In genomic region chr16:10599626-10600025, GRCh38 we compare ENCODE assay signal across 26 cellular contexts. TPM values are rescaled to one million over a fixed set of nuclear protein-coding genes. Genes with fewer than 3 reads are reported as not detected.
A peak's percentile ranks its signal among the peaks of the same experiment; 100 is the strongest.
DNase-seq lines count a peak whose midpoint lies in the region; ATAC-seq and TF ChIP-seq lines count a peak whose summit lies in the region.
"Had no signal": no experiment of that assay in that cellular context is flagged by ENCODE, and none has a peak within 500 bp of the region (broad histone marks: within the 10 kb centered on the region; RNA-seq: fewer than 3 reads in every experiment).

No MANE protein-coding gene starts in this region.

- intact Hi-C loops in Right ventricle myocardium inferior (cut with DNase I) (no loop called here), heart right ventricle (cut with DNase I) (loop anchor here in 1 of 10 donors (10.0 kb wide), 1 partner anchor 55 kb away; no protein-coding TSS in a partner anchor)

- peaks cover 43% of the 10 kb centered on the region for H3K27me3 Mint-ChIP-seq in T-helper 17 cell

- H2AFZ ChIP-seq in osteoblast (ENCODE audit: low read length), result no peak overlapping the region

- H3K27ac Mint-ChIP-seq in T-helper 17 cell, result no peak overlapping the region
- H3K27ac Mint-ChIP-seq: activated CD4-positive, alpha-beta T cell treated with anti-CD3 and anti-CD28 coated beads for 36 hours; natural killer cell had no signal

- no peaks in the 10 kb centered on the region for H4K20me1 ChIP-seq in osteoblast (ENCODE audit: insufficient read depth, low read length)

- peaks cover 4% of the 10 kb centered on the region for H3K36me3 Mint-ChIP-seq in T-helper 17 cell (ENCODE audit: low read depth)
- H3K36me3 Mint-ChIP-seq: natural killer cell had no signal

- TF ChIP-seq CTCF in GM13977 (IDR thresholded peaks at IDR 0.05; ENCODE audit: extremely low read depth, insufficient read depth, missing control alignments) (no peak), osteoblast (IDR thresholded peaks at IDR 0.05; ENCODE audit: extremely low read depth, low read depth, low read length) (no peak), heart right ventricle (IDR thresholded peaks at IDR 0.05) (no peak)

- H3K36me3 ChIP-seq in osteoblast (ENCODE audit: insufficient read depth, low read length) (no peaks in the 10 kb centered on the region), heart right ventricle (no peaks in the 10 kb centered on the region)
- H3K36me3 ChIP-seq: left ventricle myocardium inferior, stomach, tibial artery had no signal

- H3K4me3 Mint-ChIP-seq in T-helper 17 cell, result no peak overlapping the region
- H3K4me3 Mint-ChIP-seq: activated CD4-positive, alpha-beta T cell treated with anti-CD3 and anti-CD28 coated beads for 36 hours; activated T-cell treated with anti-CD3 and anti-CD28 coated beads, Interleukin-2, amount 50 U/mL, for 4 hours; natural killer cell had no signal

- H3K27me3 ChIP-seq in osteoblast (ENCODE audit: insufficient read depth, low read length), result peaks cover 7% of the 10 kb centered on the region
- peaks cover 0 to 4% (median 0%) of the 10 kb centered on the region in 7 donors for H3K27me3 ChIP-seq in heart right ventricle
- H3K27me3 ChIP-seq: body of pancreas had no signal

- in situ Hi-C loops in GM13977 (cut with MboI; ENCODE audit: low pct_unique_long_range_greater_than_20kb, low sequenced_read_pairs, unreplicated experiment) (no loop called here), KBM-7 (cut with MboI; ENCODE audit: low pct_unique_long_range_greater_than_20kb, low sequenced_read_pairs) (no loop called here)

- H3K9me3 ChIP-seq in T-helper 17 cell (ENCODE audit: control insufficient read depth, low read length, poor library complexity, severe bottlenecking) (no peaks in the 10 kb centered on the region), osteoblast (ENCODE audit: low read depth, low read length) (no peaks in the 10 kb centered on the region), heart right ventricle (peaks cover 0 to 3% (median 0%) of the 10 kb centered on the region in 11 donors)
- H3K9me3 ChIP-seq: body of pancreas, left ventricle myocardium inferior, stomach, tibial artery had no signal

- H3K4me1 Mint-ChIP-seq in T-helper 17 cell, result peaks cover 2% of the 10 kb centered on the region
- H3K4me1 Mint-ChIP-seq: activated CD4-positive, alpha-beta T cell treated with anti-CD3 and anti-CD28 coated beads for 36 hours; natural killer cell had no signal

- no peaks in the 10 kb centered on the region for H3K4me1 ChIP-seq in osteoblast (ENCODE audit: insufficient read depth, low read length)
- peaks cover 0 to 45% (median 33%) of the 10 kb centered on the region in 9 donors for H3K4me1 ChIP-seq in heart right ventricle
- H3K4me1 ChIP-seq: body of pancreas had no signal

- no peaks in the 10 kb centered on the region for H3K79me2 ChIP-seq in osteoblast (ENCODE audit: insufficient read depth, low read length)

- DNase-seq in GM13977 (ENCODE audit: low spot score) (peak; percentile 51), T-helper 17 cell (no peak), osteoblast (ENCODE audit: insufficient read length, low spot score, missing footprints) (peak; percentile 50), Right ventricle myocardium inferior (ENCODE audit: missing footprints) (no peak), KBM-7 (no peak), heart right ventricle (no peak)
- no peak for DNase-seq in activated effector memory CD4-positive, alpha-beta T cell treated with Interleukin-2 at 50 U/mL for 16 hours
- DNase-seq: activated CD4-positive, alpha-beta T cell treated with anti-CD3 and anti-CD28 coated beads for 36 hours; activated naive CD4-positive, alpha-beta T cell; activated T-cell treated with anti-CD3 and anti-CD28 coated beads, Interleukin-2, amount 50 U/mL, for 4 hours; body of pancreas; DMS153; dorsolateral prefrontal cortex; left ventricle myocardium inferior; natural killer cell; NCI-H1417; NCI-H2081; NCI-H345; NCI-H774; retina; small intestine; stomach; T-helper 2 cell; tibial artery had no signal

- H3K27ac ChIP-seq in osteoblast (ENCODE audit: low read depth, low read length), result no peak overlapping the region
- H3K27ac ChIP-seq in heart right ventricle, result no peak overlapping the region
- H3K27ac ChIP-seq: body of pancreas, dorsolateral prefrontal cortex, stomach, tibial artery had no signal

- H3K4me3 ChIP-seq in osteoblast (ENCODE audit: insufficient read depth, low read length), result no peak overlapping the region
- no peak overlapping the region for H3K4me3 ChIP-seq in heart right ventricle
- H3K4me3 ChIP-seq: body of pancreas, dorsolateral prefrontal cortex, left ventricle myocardium inferior, stomach, tibial artery had no signal

- WGBS in heart right ventricle, 2 donors, result 94% methylated on average over 7 of the region's 7 CpGs

- no peak overlapping the region for H3K4me2 ChIP-seq in osteoblast (ENCODE audit: insufficient read depth, low read length)

- ATAC-seq in HG02885 (IDR thresholded peaks at IDR 0.05; ENCODE audit: poor library complexity, unreplicated experiment), result peak; percentile 40
- peak; percentile 23 for ATAC-seq in T-helper 17 cell
- ATAC-seq in Right ventricle myocardium inferior, result no peak
- ATAC-seq in heart right ventricle, result no peak
- ATAC-seq: activated CD4-positive, alpha-beta T cell treated with anti-CD3 and anti-CD28 coated beads for 36 hours; activated T-cell treated with anti-CD3 and anti-CD28 coated beads, Interleukin-2, amount 50 U/mL, for 4 hours; body of pancreas; natural killer cell; SK-N-SH treated with all-trans-retinoic acid at 6 μM for 48 hours had no signal

RNA-seq across cellular contexts. Expression of gene EMP2, which starts 19.2 kb away (rescaled TPM):
- total RNA-seq in T-helper 17 cell (not detected), osteoblast (31.8 and 35.4 TPM in 2 replicates), Right ventricle myocardium inferior (110 TPM), heart right ventricle (100 to 1,000 TPM in 1 of 10 donors, 10 to 100 TPM in 9; 44.6 to 108 (median 62.0) TPM)
- 10 to 100 TPM; 36.1 to 40.9 TPM for polyA plus RNA-seq in heart right ventricle
- total RNA-seq: activated CD4-positive, alpha-beta T cell treated with anti-CD3 and anti-CD28 coated beads for 36 hours; natural killer cell had no signal

Comparison
In these comparisons a context has a peak if more than half of its experiments do, and no peak if none do; other contexts are left out.
1. DNase-seq: peak in GM13977 (single experiment) and osteoblast (single experiment); none in T-helper 17 cell (0 of 3), activated effector memory CD4-positive, alpha-beta T cell treated with Interleukin-2 at 50 U/mL for 16 hours (single experiment), Right ventricle myocardium inferior (single experiment), KBM-7 (single experiment) and heart right ventricle (0 of 2).
2. ATAC-seq: peak in HG02885 (single experiment) and T-helper 17 cell (single experiment); none in Right ventricle myocardium inferior (single experiment) and heart right ventricle (0 of 8).
3. RNA of gene EMP2, which starts 19.2 kb away (total RNA-seq): 110 TPM in Right ventricle myocardium inferior (single experiment), 44.6 to 108 TPM in heart right ventricle and 31.8 to 35.4 TPM in osteoblast; not detected in T-helper 17 cell; every median in the first group is over 10 times any median in the second.